ENCODE assay signal across 8 cellular contexts in genomic region chr1:154982897-154983648, GRCh38. TPM values are rescaled to one million over a fixed set of nuclear protein-coding genes. Genes with fewer than 3 reads are reported as not detected.
DNase-seq lines count a peak whose midpoint lies in the region; ATAC-seq and TF ChIP-seq lines count a peak whose summit lies in the region.

Gene FLAD1, plus strand, starts transcription at chr1:154983344. Its CDS starts 351 bp downstream, at chr1:154983695.

- intact Hi-C loops in activated naive CD4-positive, alpha-beta T cell treated with anti-CD3 and anti-CD28 coated beads for 36 hours (cut with micrococcal nuclease) = loop anchor here (1.0 kb wide), 4 partner anchors 9 to 34 kb away; partner anchors contain the start of gene CKS1B

- H3K36me3 Mint-ChIP-seq in activated naive CD4-positive, alpha-beta T cell treated with anti-CD3 and anti-CD28 coated beads for 36 hours (ENCODE audit: low read depth) = peaks cover 18% of the 10 kb centered on the region

- no peaks in the 10 kb centered on the region for H3K27me3 ChIP-seq in GM06990 (replicated peaks; ENCODE audit: control insufficient read depth, insufficient read depth, low read length)
- no peaks in the 10 kb centered on the region for H3K27me3 ChIP-seq in neutrophil

- peak within 1 kb of the TSS; percentile 93 for H3K9ac ChIP-seq in SK-N-MC (ENCODE audit: insufficient read length)

- DNase-seq in GM06990 (ENCODE audit: extremely low read depth, insufficient read length) = peak; percentile 95
- peak; percentile 100 for DNase-seq in NCI-H1048 (lab: John Stamatoyannopoulos, UW)
- peak; percentile 100 for DNase-seq in SK-N-MC (ENCODE audit: low read depth, low spot score)
- peak; percentile 99 for DNase-seq in activated naive CD4-positive, alpha-beta T cell treated with anti-CD3 and anti-CD28 coated beads for 36 hours
- peak; percentile 99 for DNase-seq in germinal center (ENCODE audit: low spot score)
- DNase-seq in substantia nigra (lab: John Stamatoyannopoulos, UW) = peak; percentile 40 to 97 (median 94)

- H3K36me3 ChIP-seq in GM06990 (ENCODE audit: control insufficient read depth, insufficient read depth, low read length) (peaks cover 5% of the 10 kb centered on the region), SK-N-MC (ENCODE audit: insufficient read depth, low read length) (peaks cover 45% of the 10 kb centered on the region), neutrophil (peaks cover 3% of the 10 kb centered on the region)

- H3K27ac Mint-ChIP-seq in activated naive CD4-positive, alpha-beta T cell treated with anti-CD3 and anti-CD28 coated beads for 36 hours = no peak within 1 kb of the TSS

- H3K4me3 ChIP-seq in GM06990 (replicated peaks; ENCODE audit: low read depth, low read length) (peak within 1 kb of the TSS; percentile 70), SK-N-MC (peak within 1 kb of the TSS; percentile 84), neutrophil (ENCODE audit: low read depth in 1 of 2, low read length in 1 of 2) (peak within 1 kb of the TSS; percentile 70 to 72)

- no peaks in the 10 kb centered on the region for H3K27me3 Mint-ChIP-seq in activated naive CD4-positive, alpha-beta T cell treated with anti-CD3 and anti-CD28 coated beads for 36 hours (ENCODE audit: low read depth)

- no peak within 1 kb of the TSS for H3K4me3 Mint-ChIP-seq in activated naive CD4-positive, alpha-beta T cell treated with anti-CD3 and anti-CD28 coated beads for 36 hours

- ATAC-seq in HG02588 (IDR thresholded peaks at IDR 0.05; ENCODE audit: unreplicated experiment) = peak; percentile 99

- H3K27ac ChIP-seq in SK-N-MC = peak within 1 kb of the TSS; percentile 90
- peak within 1 kb of the TSS; percentile 70 for H3K27ac ChIP-seq in neutrophil
- peak within 1 kb of the TSS; percentile 81 for H3K27ac ChIP-seq in substantia nigra (ENCODE audit: low read depth, low read length, poor library complexity, severe bottlenecking)

- CTCF ChIA-PET in activated naive CD4-positive, alpha-beta T cell treated with anti-CD3 and anti-CD28 coated beads for 36 hours (lab: Charles Lee) = interaction anchor here (0.7 to 4.1 kb wide), 11 partner anchors 11 to 77 kb away, joined by 3 to 30 read pairs (median 4); partner anchors contain the start of genes ADAM15, PBXIP1 and PYGO2

- H3K9me3 ChIP-seq in SK-N-MC (ENCODE audit: low read depth, low read length) (no peaks in the 10 kb centered on the region), neutrophil (no peaks in the 10 kb centered on the region)

- TF ChIP-seq CTCF in GM06990 (IDR thresholded peaks at IDR 0.05; ENCODE audit: insufficient read depth, low read length, poor library complexity, severe bottlenecking) = no peak
- peak; percentile 20 for TF ChIP-seq CTCF in neutrophil (IDR thresholded peaks at IDR 0.05)

- peaks cover 30% of the 10 kb centered on the region for H3K4me1 Mint-ChIP-seq in activated naive CD4-positive, alpha-beta T cell treated with anti-CD3 and anti-CD28 coated beads for 36 hours (ENCODE audit: low read depth)

- H3K9me3 Mint-ChIP-seq in activated naive CD4-positive, alpha-beta T cell treated with anti-CD3 and anti-CD28 coated beads for 36 hours = no peaks in the 10 kb centered on the region

- H3K4me1 ChIP-seq in neutrophil (ENCODE audit: control insufficient read depth in 1 of 2, insufficient read depth in 1 of 2, low read depth in 1 of 2, low read length in 1 of 2) = peaks cover 18 to 24% of the 10 kb centered on the region in 2 experiments

RNA-seq across cellular contexts. Expression of gene FLAD1, which starts in this region (rescaled TPM):
- 10 to 100 TPM; 27.2 to 30.0 TPM for total RNA-seq in activated naive CD4-positive, alpha-beta T cell treated with anti-CD3 and anti-CD28 coated beads for 36 hours

Comparison
In these comparisons a context has a peak if more than half of its experiments do, and no peak if none do; other contexts are left out.
1. Peak in every context shown above with its lines: DNase-seq, ATAC-seq, H3K4me3 ChIP-seq and H3K27ac ChIP-seq.